ENCODE assay signal across 14 cellular contexts in genomic region chr14:67666733-67667132, GRCh38. TPM values are rescaled to one million over a fixed set of nuclear protein-coding genes. Genes with fewer than 3 reads are reported as not detected.
DNase-seq lines count a peak whose midpoint lies in the region; ATAC-seq, FAIRE-seq and TF ChIP-seq lines count a peak whose summit lies in the region.
"Had no signal": no experiment of that assay in that cellular context is flagged by ENCODE, and none has a peak within 500 bp of the region (broad histone marks: within the 10 kb centered on the region; RNA-seq: fewer than 3 reads in every experiment).

No MANE protein-coding gene starts in this region.

- H4K91ac ChIP-seq in IMR-90 (ENCODE audit: insufficient read depth, low read depth, low read length): no peak overlapping the region
- H4K91ac ChIP-seq in trophoblast cell (ENCODE audit: low read depth, low read length): no peak overlapping the region

- H3K27ac ChIP-seq in IMR-90 (ENCODE audit: insufficient read depth, low read length): no peak overlapping the region
- no peak overlapping the region for H3K27ac ChIP-seq in K562 (ENCODE audit: extremely low read depth, low read depth, low read length)
- no peak overlapping the region for H3K27ac ChIP-seq in trophoblast cell (ENCODE audit: low read depth, low read length)
- H3K27ac ChIP-seq: tibial nerve had no signal

- H3K36me3 Mint-ChIP-seq in activated CD4-positive, alpha-beta T cell treated with anti-CD3 and anti-CD28 coated beads, Interleukin-2, amount 10 ng/mL, durations not matched to agents 24 days and 14 days (ENCODE audit: low read depth): peaks cover 7% of the 10 kb centered on the region
- peaks cover 3% of the 10 kb centered on the region for H3K36me3 Mint-ChIP-seq in activated CD4-positive, alpha-beta T cell treated with anti-CD3 and anti-CD28 coated beads, Interleukin-2, amount 10 ng/mL, durations not matched to agents 7 days and 5 days (ENCODE audit: low read depth)

- H3K4me3 ChIP-seq in IMR-90 (ENCODE audit: insufficient read depth, low read depth, low read length): no peak overlapping the region
- no peak overlapping the region for H3K4me3 ChIP-seq in K562
- H3K4me3 ChIP-seq in trophoblast cell (ENCODE audit: low read depth, low read length): no peak overlapping the region
- H3K4me3 ChIP-seq: lung, tibial nerve had no signal

- no peak for TF ChIP-seq EP300 in K562 (IDR thresholded peaks at IDR 0.05; ENCODE audit: low read length)

- no peak overlapping the region for H2AK9ac ChIP-seq in IMR-90 (replicated peaks; ENCODE audit: low read depth, low read length, poor library complexity)

- H2BK20ac ChIP-seq in IMR-90 (ENCODE audit: low read depth, low read length): no peak overlapping the region

- DNase-seq in activated CD4-positive, alpha-beta T cell treated with anti-CD3 and anti-CD28 coated beads, Interleukin-2, amount 10 ng/mL, durations not matched to agents 24 days and 14 days: no peak
- DNase-seq in activated CD4-positive, alpha-beta T cell treated with anti-CD3 and anti-CD28 coated beads, Interleukin-2, amount 10 ng/mL, durations not matched to agents 7 days and 5 days: no peak
- DNase-seq in IMR-90 (no peak), K562 (ENCODE audit: extremely low read depth in 1 of 4, low spot score in 3 of 4) (no peak), trophoblast cell (no peak), DMS114 treated with DMSO at 0.1 percent for 48 hours (lab: John Stamatoyannopoulos, UW; ENCODE audit: unreplicated experiment) (no peak)
- DNase-seq: activated CD8-positive, alpha-beta memory T cell treated with anti-CD3 and anti-CD28 coated beads, Interleukin-2, amount 50 U/mL, for 48 hours; cortex of kidney had no signal

- no peak overlapping the region for H3K18ac ChIP-seq in IMR-90 (ENCODE audit: low read depth, low read length)
- peak overlapping the region; percentile 33 for H3K18ac ChIP-seq in trophoblast cell (ENCODE audit: low read length)

- peaks cover 32% of the 10 kb centered on the region for H3K4me1 Mint-ChIP-seq in activated CD4-positive, alpha-beta T cell treated with anti-CD3 and anti-CD28 coated beads, Interleukin-2, amount 10 ng/mL, durations not matched to agents 24 days and 14 days
- H3K4me1 Mint-ChIP-seq in activated CD4-positive, alpha-beta T cell treated with anti-CD3 and anti-CD28 coated beads, Interleukin-2, amount 10 ng/mL, durations not matched to agents 7 days and 5 days: peaks cover 35% of the 10 kb centered on the region

- H3K14ac ChIP-seq in IMR-90 (replicated peaks; ENCODE audit: low read depth, low read length): no peak overlapping the region
- no peak overlapping the region for H3K14ac ChIP-seq in trophoblast cell (ENCODE audit: low read length)

- H3K9me3 ChIP-seq in IMR-90 (ENCODE audit: control insufficient read depth, insufficient read depth, low read length) (no peaks in the 10 kb centered on the region), K562 (replicated peaks; ENCODE audit: control insufficient read depth, insufficient read depth, low read depth, low read length) (no peaks in the 10 kb centered on the region), trophoblast cell (ENCODE audit: insufficient read depth, low read depth, low read length) (no peaks in the 10 kb centered on the region)
- H3K9me3 ChIP-seq: tibial nerve had no signal

- H3K79me2 ChIP-seq in K562 (ENCODE audit: control insufficient read depth, insufficient read depth, low read length) (peaks cover 60% of the 10 kb centered on the region), trophoblast cell (ENCODE audit: control insufficient read depth, insufficient read depth, low read length, poor library complexity) (peaks cover 1% of the 10 kb centered on the region)

- H3K4me2 ChIP-seq in IMR-90 (ENCODE audit: low read depth, low read length): no peak overlapping the region
- no peak overlapping the region for H3K4me2 ChIP-seq in K562 (ENCODE audit: insufficient read depth, low read length)
- H3K4me2 ChIP-seq in trophoblast cell (ENCODE audit: low read length): no peak overlapping the region

- no peak overlapping the region for H4K8ac ChIP-seq in IMR-90 (ENCODE audit: low read depth in 2 of 2, low read length in 2 of 2)
- no peak overlapping the region for H4K8ac ChIP-seq in trophoblast cell (ENCODE audit: low read depth, low read length)

- H3K4me1 ChIP-seq in IMR-90 (ENCODE audit: control insufficient read depth, insufficient read depth, low read length): peaks cover 5% of the 10 kb centered on the region
- H3K4me1 ChIP-seq in K562 (replicated peaks in 1 of 2; ENCODE audit: control insufficient read depth in 2 of 2, insufficient read depth in 2 of 2, low read length in 2 of 2): peaks cover 0 to 5% of the 10 kb centered on the region in 2 experiments; a peak in 3 of 5 replicates
- H3K4me1 ChIP-seq in trophoblast cell (ENCODE audit: control insufficient read depth in 1 of 2, insufficient read depth in 2 of 2, low read length in 2 of 2): no peaks in the 10 kb centered on the region

- H3K23ac ChIP-seq in IMR-90 (ENCODE audit: low read depth, low read length) (peak overlapping the region; percentile 39; the same call in 1 of the 2 replicates), trophoblast cell (ENCODE audit: low read length) (no peak overlapping the region)

- H3K4ac ChIP-seq in IMR-90 (ENCODE audit: low read depth, low read length) (no peak overlapping the region), trophoblast cell (ENCODE audit: low read depth, low read length) (peak overlapping the region; percentile 80)

- H2BK15ac ChIP-seq in IMR-90 (ENCODE audit: low read depth, low read length): no peak overlapping the region

- no peak for FAIRE-seq in K562 (lab: Jason Lieb, UNC)

- H2BK5ac ChIP-seq in IMR-90 (ENCODE audit: low read depth, low read length, poor library complexity, severe bottlenecking): no peak overlapping the region
- H2BK5ac ChIP-seq in trophoblast cell (ENCODE audit: low read depth, low read length, poor library complexity): no peak overlapping the region

- dilution Hi-C loops in IMR-90 (cut with HindIII; ENCODE audit: low sequenced_read_pairs, unreplicated experiment): no loop called here

- H3K36me3 ChIP-seq in IMR-90 (ENCODE audit: control insufficient read depth, insufficient read depth, low read length): peaks cover under 1% of the 10 kb centered on the region; the same call in 1 of the 2 replicates
- H3K36me3 ChIP-seq in K562 (ENCODE audit: control insufficient read depth, insufficient read depth, low read length): 0 out of 3 replicates have a peak, but pooled peaks cover 2% of the 10 kb centered on the region
- H3K36me3 ChIP-seq in trophoblast cell (ENCODE audit: control insufficient read depth in 1 of 2, insufficient read depth in 2 of 2, low read length in 2 of 2): peaks cover 0 to 4% of the 10 kb centered on the region in 2 experiments

- H3K27me3 Mint-ChIP-seq in activated CD4-positive, alpha-beta T cell treated with anti-CD3 and anti-CD28 coated beads, Interleukin-2, amount 10 ng/mL, durations not matched to agents 24 days and 14 days: no peaks in the 10 kb centered on the region
- H3K27me3 Mint-ChIP-seq in activated CD4-positive, alpha-beta T cell treated with anti-CD3 and anti-CD28 coated beads, Interleukin-2, amount 10 ng/mL, durations not matched to agents 7 days and 5 days: no peaks in the 10 kb centered on the region

- TF ChIP-seq RAD21 in IMR-90 (IDR thresholded peaks at IDR 0.05; ENCODE audit: low read length) (no peak), K562 (CRISPR knock-in tag; conservative IDR thresholded peaks at IDR 0.05 in 1 of 2, IDR thresholded peaks at IDR 0.05 in 1 of 2) (no peak)

- intact Hi-C loops in activated CD4-positive, alpha-beta T cell treated with anti-CD3 and anti-CD28 coated beads, Interleukin-2, amount 10 ng/mL, durations not matched to agents 24 days and 14 days (cut with micrococcal nuclease): loop anchor here (1.0 to 2.0 kb wide), 5 partner anchors 38 to 239 kb away; no protein-coding TSS in a partner anchor
- intact Hi-C loops in IMR-90 (cut with micrococcal nuclease): loop anchor here (1.0 to 5.0 kb wide), 5 partner anchors 48 to 239 kb away; partner anchors contain the start of gene PIGH
- intact Hi-C loops in K562 (cut with micrococcal nuclease): loop anchor here (1.0 kb wide), 3 partner anchors 30 to 82 kb away; no protein-coding TSS in a partner anchor

- peak overlapping the region; percentile 8 for H3K27ac Mint-ChIP-seq in activated CD4-positive, alpha-beta T cell treated with anti-CD3 and anti-CD28 coated beads, Interleukin-2, amount 10 ng/mL, durations not matched to agents 24 days and 14 days
- H3K27ac Mint-ChIP-seq in activated CD4-positive, alpha-beta T cell treated with anti-CD3 and anti-CD28 coated beads, Interleukin-2, amount 10 ng/mL, durations not matched to agents 7 days and 5 days: no peak overlapping the region

- H4K5ac ChIP-seq in IMR-90 (ENCODE audit: low read depth, low read length): no peak overlapping the region

- H2BK120ac ChIP-seq in IMR-90 (ENCODE audit: low read depth, low read length) (no peak overlapping the region), trophoblast cell (ENCODE audit: insufficient read depth, low read length, poor library complexity) (no peak overlapping the region)

- BruUV-seq in IMR-90 (replicated peaks; lab: Mats Ljungman, UMichigan) (no TSS peak), K562 (replicated peaks; lab: Mats Ljungman, UMichigan) (no TSS peak)

- H2BK12ac ChIP-seq in trophoblast cell (ENCODE audit: low read length): no peak overlapping the region

- H3K56ac ChIP-seq in IMR-90 (ENCODE audit: extremely low read depth, insufficient read depth, low read length): no peak overlapping the region

- H4K12ac ChIP-seq in trophoblast cell (ENCODE audit: low read depth, low read length): no peak overlapping the region

- H3K79me1 ChIP-seq in IMR-90 (ENCODE audit: low read depth in 1 of 2, low read length in 2 of 2) (peaks cover 2 to 60% of the 10 kb centered on the region in 2 experiments; a peak in 2 of 4 replicates), trophoblast cell (ENCODE audit: low read length) (no peaks in the 10 kb centered on the region)

- TF ChIP-seq POLR2A in IMR-90 (IDR thresholded peaks at IDR 0.05; ENCODE audit: low read depth, low read length): no peak
- TF ChIP-seq POLR2A in K562 (conservative IDR thresholded peaks at IDR 0.05): no peak

- H3K9me1 ChIP-seq in IMR-90 (ENCODE audit: insufficient read depth, low read length) (0 out of 2 replicates have a peak, but pooled peaks cover 6% of the 10 kb centered on the region), K562 (ENCODE audit: control insufficient read depth, insufficient read depth, low read length) (no peaks in the 10 kb centered on the region)

- in situ Hi-C loops in IMR-90 (cut with MboI; ENCODE audit: low sequenced_read_pairs) (loop anchor here (5.0 kb wide), 1 partner anchor 44 kb away; no protein-coding TSS in a partner anchor), K562 (cut with MboI) (loop anchor here (5.0 kb wide), 2 partner anchors 44 to 84 kb away; no protein-coding TSS in a partner anchor)

- ATAC-seq in IMR-90 (ENCODE audit: low read depth) (peak; percentile 41), K562 (peak; percentile 28; the same call in 2 of the 3 replicates), HG02588 (IDR thresholded peaks at IDR 0.05; ENCODE audit: unreplicated experiment) (no peak), HG03460 (IDR thresholded peaks at IDR 0.05; ENCODE audit: unreplicated experiment) (no peak)

- no peak overlapping the region for H2AK5ac ChIP-seq in IMR-90 (ENCODE audit: low read depth, low read length)
- H2AK5ac ChIP-seq in trophoblast cell (ENCODE audit: low read length): no peak overlapping the region

- TF ChIP-seq CTCF in IMR-90 (conservative IDR thresholded peaks at IDR 0.05; ENCODE audit: low read depth, low read length) (no peak), K562 (IDR thresholded peaks at IDR 0.05 in 2 of 3, conservative IDR thresholded peaks at IDR 0.05 in 1 of 3; ENCODE audit: insufficient read depth in 2 of 3, low read depth in 1 of 3, low read length in 3 of 3) (no peak)

- CTCF ChIA-PET in activated CD4-positive, alpha-beta T cell treated with anti-CD3 and anti-CD28 coated beads, Interleukin-2, amount 10 ng/mL, durations not matched to agents 7 days and 5 days (lab: Charles Lee): interaction anchor here (0.6 to 3.1 kb wide), 15 partner anchors 14 to 307 kb away, joined by 3 to 11 read pairs (median 4); partner anchors contain the start of genes ARG2, ATP6V1D, EIF2S1 and PIGH
- CTCF ChIA-PET in IMR-90 (lab: Yijun Ruan, JAX) (interaction anchor here (0.7 to 3.4 kb wide), 5 partner anchors 12 to 84 kb away, joined by 3 to 18 read pairs (median 3); partner anchors contain the start of gene ARG2), K562 (lab: Yijun Ruan, JAX; ENCODE audit: low intra/inter-chr PET ratio) (interaction anchor here (1.2 to 2.8 kb wide), 3 partner anchors 48 to 83 kb away, joined by 4 to 16 read pairs (median 14); partner anchors contain the start of gene ARG2)

- H3K27me3 ChIP-seq in IMR-90 (ENCODE audit: control insufficient read depth, insufficient read depth, low read length) (no peaks in the 10 kb centered on the region), K562 (ENCODE audit: control insufficient read depth in 2 of 2, insufficient read depth in 2 of 2, low read length in 2 of 2) (no peaks in the 10 kb centered on the region), trophoblast cell (ENCODE audit: insufficient read depth, low read length) (no peaks in the 10 kb centered on the region)
- H3K27me3 ChIP-seq: tibial nerve had no signal

- H2AFZ ChIP-seq in IMR-90 (replicated peaks; ENCODE audit: low read length, poor library complexity) (no peak overlapping the region), K562 (ENCODE audit: low read depth, low read length) (no peak overlapping the region), trophoblast cell (ENCODE audit: insufficient read depth, low read length, poor library complexity) (no peak overlapping the region)

- no peaks in the 10 kb centered on the region for H3K9me3 Mint-ChIP-seq in activated CD4-positive, alpha-beta T cell treated with anti-CD3 and anti-CD28 coated beads, Interleukin-2, amount 10 ng/mL, durations not matched to agents 24 days and 14 days
- H3K9me3 Mint-ChIP-seq in activated CD4-positive, alpha-beta T cell treated with anti-CD3 and anti-CD28 coated beads, Interleukin-2, amount 10 ng/mL, durations not matched to agents 7 days and 5 days: no peaks in the 10 kb centered on the region

- POLR2A ChIA-PET in activated CD4-positive, alpha-beta T cell treated with anti-CD3 and anti-CD28 coated beads, Interleukin-2, amount 10 ng/mL, durations not matched to agents 7 days and 5 days (lab: Charles Lee): no interaction called here
- POLR2A ChIA-PET in IMR-90 (lab: Charles Lee; ENCODE audit: unreplicated experiment): no interaction called here
- POLR2A ChIA-PET in K562 (lab: Yijun Ruan, JAX): interaction anchor here (0.7 to 1.1 kb wide), 4 partner anchors 9 to 240 kb away, joined by 3 to 8 read pairs (median 4); no protein-coding TSS in a partner anchor

- no peak overlapping the region for H3K9ac ChIP-seq in IMR-90 (ENCODE audit: low read depth, low read length)
- H3K9ac ChIP-seq in K562 (ENCODE audit: insufficient read depth in 1 of 2, low read depth in 2 of 2, low read length in 2 of 2): no peak overlapping the region; a peak in 1 of 4 replicates
- H3K9ac ChIP-seq in trophoblast cell (ENCODE audit: low read length): peak overlapping the region; percentile 4

- no peak overlapping the region for H3K4me3 Mint-ChIP-seq in activated CD4-positive, alpha-beta T cell treated with anti-CD3 and anti-CD28 coated beads, Interleukin-2, amount 10 ng/mL, durations not matched to agents 24 days and 14 days
- H3K4me3 Mint-ChIP-seq in activated CD4-positive, alpha-beta T cell treated with anti-CD3 and anti-CD28 coated beads, Interleukin-2, amount 10 ng/mL, durations not matched to agents 7 days and 5 days: no peak overlapping the region

- H4K20me1 ChIP-seq in IMR-90 (ENCODE audit: insufficient read depth, low read length) (peaks cover 50% of the 10 kb centered on the region), K562 (replicated peaks; ENCODE audit: control insufficient read depth, insufficient read depth, low read length) (no peaks in the 10 kb centered on the region)

RNA-seq across cellular contexts. Expression of gene VTI1B, which starts 7.7 kb away (rescaled TPM):
- 75.3 and 78.5 TPM in 2 replicates for total RNA-seq in activated CD4-positive, alpha-beta T cell treated with anti-CD3 and anti-CD28 coated beads, Interleukin-2, amount 10 ng/mL, durations not matched to agents 24 days and 14 days
- total RNA-seq in activated CD4-positive, alpha-beta T cell treated with anti-CD3 and anti-CD28 coated beads, Interleukin-2, amount 10 ng/mL, durations not matched to agents 7 days and 5 days: 10 to 100 TPM; 62.7 to 71.4 TPM
- total RNA-seq in IMR-90 (2012; rRNA removed): 69.7 and 90.2 TPM in 2 replicates
- 61.8 and 65.8 TPM in 2 replicates for polyA plus RNA-seq in IMR-90 (2012; rRNA removed)
- 19.1 and 25.2 TPM in 2 replicates for polyA plus RNA-seq in IMR-90 (2012; cell fraction: cytosol; rRNA removed)
- polyA plus RNA-seq in IMR-90 (2012; cell fraction: nucleus; rRNA removed; ENCODE audit: low replicate concordance): 6.0 and 30.5 TPM in 2 replicates
- total RNA-seq in K562 (2011; cell fraction: chromatin; rRNA removed; ENCODE audit: low replicate concordance): 25.9 and 27.2 TPM in 2 replicates
- total RNA-seq in K562 (2011; cell fraction: nucleolus; rRNA removed): 12.0 and 12.2 TPM in 2 replicates
- 19.9 and 28.7 TPM in 2 replicates for total RNA-seq in K562 (2011; cell fraction: nucleoplasm; rRNA removed)
- total RNA-seq in K562 (2014; rRNA removed): 32.8 and 34.6 TPM in 2 replicates
- total RNA-seq in K562 (2014; rRNA removed; fragmentation: Illumina TruSeq; extraction: Trizol): 54.0 and 62.1 TPM in 2 replicates
- total RNA-seq in K562 (2015; rRNA removed; fragmentation: Illumina TruSeq; extraction: Trizol): 54.3 and 60.0 TPM in 2 replicates
- 69.1 and 70.7 TPM in 2 replicates for total RNA-seq in K562 (2021)
- 64.3 and 69.8 TPM in 2 replicates for polyA plus RNA-seq in K562 (2011; rRNA removed)
- 17.7 and 26.3 TPM in 2 replicates for polyA plus RNA-seq in K562 (2011; cell fraction: cytosol; rRNA removed)
- polyA plus RNA-seq in K562 (2011; cell fraction: nucleus; rRNA removed): 19.2 and 24.4 TPM in 2 replicates
- 42.1 and 56.5 TPM in 2 replicates for polyA plus RNA-seq in K562 (2012)
- polyA plus RNA-seq in K562 (2014; fragmentation: Illumina TruSeq; extraction: Trizol): 46.3 and 50.1 TPM in 2 replicates
- 1 to 10 TPM; 7.8 to 8.5 TPM for polyA plus RNA-seq in K562 (2014; fragmentation: Nextera tagmentation; extraction: Ambion mirVana)
- polyA plus RNA-seq in K562 (2014; rRNA removed): 34.1 and 39.2 TPM in 2 replicates
- polyA minus RNA-seq in K562 (2011; rRNA and poly(A)+ RNA removed): 49.5 and 51.2 TPM in 2 replicates
- polyA minus RNA-seq in K562 (2011; cell fraction: cytosol; rRNA and poly(A)+ RNA removed): 23.7 and 30.0 TPM in 2 replicates
- polyA minus RNA-seq in K562 (2011; cell fraction: nucleus; rRNA and poly(A)+ RNA removed): 11.0 and 18.7 TPM in 2 replicates
- 67.8 and 70.6 TPM in 2 replicates for polyA plus RNA-seq in trophoblast cell (2013)

RNA-seq across cellular contexts. Expression of gene RDH11, which starts 28.8 kb away (rescaled TPM):
- total RNA-seq in activated CD4-positive, alpha-beta T cell treated with anti-CD3 and anti-CD28 coated beads, Interleukin-2, amount 10 ng/mL, durations not matched to agents 24 days and 14 days: 66.2 and 67.7 TPM in 2 replicates
- 10 to 100 TPM; 36.7 to 37.9 TPM for total RNA-seq in activated CD4-positive, alpha-beta T cell treated with anti-CD3 and anti-CD28 coated beads, Interleukin-2, amount 10 ng/mL, durations not matched to agents 7 days and 5 days
- total RNA-seq in IMR-90 (2012; rRNA removed): 109 and 149 TPM in 2 replicates
- polyA plus RNA-seq in IMR-90 (2012; rRNA removed): 71.6 and 77.3 TPM in 2 replicates
- 28.1 and 28.9 TPM in 2 replicates for polyA plus RNA-seq in IMR-90 (2012; cell fraction: cytosol; rRNA removed)
- polyA plus RNA-seq in IMR-90 (2012; cell fraction: nucleus; rRNA removed; ENCODE audit: low replicate concordance): 35.8 and 94.3 TPM in 2 replicates
- total RNA-seq in K562 (2011; cell fraction: chromatin; rRNA removed; ENCODE audit: low replicate concordance): 121 and 156 TPM in 2 replicates
- total RNA-seq in K562 (2011; cell fraction: nucleolus; rRNA removed): 140 and 161 TPM in 2 replicates
- total RNA-seq in K562 (2011; cell fraction: nucleoplasm; rRNA removed): 154 and 165 TPM in 2 replicates
- total RNA-seq in K562 (2014; rRNA removed): 52.9 and 60.2 TPM in 2 replicates
- total RNA-seq in K562 (2014; rRNA removed; fragmentation: Illumina TruSeq; extraction: Trizol): 70.5 and 80.5 TPM in 2 replicates
- total RNA-seq in K562 (2015; rRNA removed; fragmentation: Illumina TruSeq; extraction: Trizol): 51.7 and 54.3 TPM in 2 replicates
- total RNA-seq in K562 (2021): 43.5 and 50.6 TPM in 2 replicates
- polyA plus RNA-seq in K562 (2011; rRNA removed): 162 and 172 TPM in 2 replicates
- 68.0 and 106 TPM in 2 replicates for polyA plus RNA-seq in K562 (2011; cell fraction: cytosol; rRNA removed)
- polyA plus RNA-seq in K562 (2011; cell fraction: nucleus; rRNA removed): 84.5 and 118 TPM in 2 replicates
- 40.9 and 52.4 TPM in 2 replicates for polyA plus RNA-seq in K562 (2012)
- 72.3 and 78.6 TPM in 2 replicates for polyA plus RNA-seq in K562 (2014; fragmentation: Illumina TruSeq; extraction: Trizol)
- 100 to 1,000 TPM; 101 to 116 TPM for polyA plus RNA-seq in K562 (2014; fragmentation: Nextera tagmentation; extraction: Ambion mirVana)
- polyA plus RNA-seq in K562 (2014; rRNA removed): 65.5 and 77.0 TPM in 2 replicates
- 125 and 131 TPM in 2 replicates for polyA minus RNA-seq in K562 (2011; rRNA and poly(A)+ RNA removed)
- 82.0 and 107 TPM in 2 replicates for polyA minus RNA-seq in K562 (2011; cell fraction: cytosol; rRNA and poly(A)+ RNA removed)
- 38.6 and 73.9 TPM in 2 replicates for polyA minus RNA-seq in K562 (2011; cell fraction: nucleus; rRNA and poly(A)+ RNA removed)
- 113 and 115 TPM in 2 replicates for polyA plus RNA-seq in trophoblast cell (2013)

RNA-seq across cellular contexts. Expression of gene RDH12, which starts 35.0 kb away (rescaled TPM):
- total RNA-seq in activated CD4-positive, alpha-beta T cell treated with anti-CD3 and anti-CD28 coated beads, Interleukin-2, amount 10 ng/mL, durations not matched to agents 24 days and 14 days: not detected in 2 replicates
- total RNA-seq in activated CD4-positive, alpha-beta T cell treated with anti-CD3 and anti-CD28 coated beads, Interleukin-2, amount 10 ng/mL, durations not matched to agents 7 days and 5 days: not detected
- total RNA-seq in IMR-90 (2012; rRNA removed): not detected in 2 replicates
- not detected in 2 replicates for polyA plus RNA-seq in IMR-90 (2012; rRNA removed)
- polyA plus RNA-seq in IMR-90 (2012; cell fraction: cytosol; rRNA removed): not detected in 2 replicates
- polyA plus RNA-seq in IMR-90 (2012; cell fraction: nucleus; rRNA removed; ENCODE audit: low replicate concordance): not detected in 2 replicates
- total RNA-seq in K562 (2011; cell fraction: chromatin; rRNA removed; ENCODE audit: low replicate concordance): not detected in 2 replicates
- total RNA-seq in K562 (2011; cell fraction: nucleolus; rRNA removed): not detected in 2 replicates
- not detected in 2 replicates for total RNA-seq in K562 (2011; cell fraction: nucleoplasm; rRNA removed)
- 0.05 and 0.08 TPM in 2 replicates for total RNA-seq in K562 (2014; rRNA removed)
- not detected in 2 replicates for total RNA-seq in K562 (2014; rRNA removed; fragmentation: Illumina TruSeq; extraction: Trizol)
- not detected in 2 replicates for total RNA-seq in K562 (2015; rRNA removed; fragmentation: Illumina TruSeq; extraction: Trizol)
- 0.29 TPM in 1 of 2 replicates, not detected in the other for total RNA-seq in K562 (2021)
- 0.08 TPM in 1 of 2 replicates, not detected in the other for polyA plus RNA-seq in K562 (2011; rRNA removed)
- 0.06 and 0.09 TPM in 2 replicates for polyA plus RNA-seq in K562 (2011; cell fraction: cytosol; rRNA removed)
- not detected in 2 replicates for polyA plus RNA-seq in K562 (2011; cell fraction: nucleus; rRNA removed)
- polyA plus RNA-seq in K562 (2012): 0.04 and 0.29 TPM in 2 replicates
- polyA plus RNA-seq in K562 (2014; fragmentation: Illumina TruSeq; extraction: Trizol): 0.07 TPM in 1 of 2 replicates, not detected in the other
- polyA plus RNA-seq in K562 (2014; fragmentation: Nextera tagmentation; extraction: Ambion mirVana): under 1 TPM; 0.03 to 0.18 TPM
- 0.04 and 0.22 TPM in 2 replicates for polyA plus RNA-seq in K562 (2014; rRNA removed)
- polyA minus RNA-seq in K562 (2011; rRNA and poly(A)+ RNA removed): not detected in 2 replicates
- not detected in 2 replicates for polyA minus RNA-seq in K562 (2011; cell fraction: cytosol; rRNA and poly(A)+ RNA removed)
- polyA minus RNA-seq in K562 (2011; cell fraction: nucleus; rRNA and poly(A)+ RNA removed): not detected in 2 replicates
- 0.01 TPM in 1 of 2 replicates, not detected in the other for polyA plus RNA-seq in trophoblast cell (2013)
- total RNA-seq: Right ventricle myocardium inferior, tibial nerve had no signal
- polyA plus RNA-seq: AG04450 had no signal

RNA-seq across cellular contexts. Expression of gene ARG2, which starts 47.0 kb away (rescaled TPM):
- 4.7 and 5.0 TPM in 2 replicates for total RNA-seq in activated CD4-positive, alpha-beta T cell treated with anti-CD3 and anti-CD28 coated beads, Interleukin-2, amount 10 ng/mL, durations not matched to agents 24 days and 14 days
- 1 to 10 TPM; 1.0 to 1.6 TPM for total RNA-seq in activated CD4-positive, alpha-beta T cell treated with anti-CD3 and anti-CD28 coated beads, Interleukin-2, amount 10 ng/mL, durations not matched to agents 7 days and 5 days
- total RNA-seq in IMR-90 (2012; rRNA removed): 2.2 and 2.5 TPM in 2 replicates
- polyA plus RNA-seq in IMR-90 (2012; rRNA removed): 1.1 and 1.3 TPM in 2 replicates
- polyA plus RNA-seq in IMR-90 (2012; cell fraction: cytosol; rRNA removed): 0.39 and 0.47 TPM in 2 replicates
- polyA plus RNA-seq in IMR-90 (2012; cell fraction: nucleus; rRNA removed; ENCODE audit: low replicate concordance): 0.46 and 0.89 TPM in 2 replicates
- total RNA-seq in K562 (2011; cell fraction: chromatin; rRNA removed; ENCODE audit: low replicate concordance): 22.1 and 29.4 TPM in 2 replicates
- total RNA-seq in K562 (2011; cell fraction: nucleolus; rRNA removed): 20.8 and 24.9 TPM in 2 replicates
- total RNA-seq in K562 (2011; cell fraction: nucleoplasm; rRNA removed): 25.6 and 31.2 TPM in 2 replicates
- 13.9 and 15.5 TPM in 2 replicates for total RNA-seq in K562 (2014; rRNA removed)
- total RNA-seq in K562 (2014; rRNA removed; fragmentation: Illumina TruSeq; extraction: Trizol): 17.8 and 19.7 TPM in 2 replicates
- total RNA-seq in K562 (2015; rRNA removed; fragmentation: Illumina TruSeq; extraction: Trizol): 5.8 and 6.2 TPM in 2 replicates
- total RNA-seq in K562 (2021): 12.5 and 13.1 TPM in 2 replicates
- polyA plus RNA-seq in K562 (2011; rRNA removed): 75.0 and 107 TPM in 2 replicates
- 64.8 and 102 TPM in 2 replicates for polyA plus RNA-seq in K562 (2011; cell fraction: cytosol; rRNA removed)
- 27.6 and 70.1 TPM in 2 replicates for polyA plus RNA-seq in K562 (2011; cell fraction: nucleus; rRNA removed)
- polyA plus RNA-seq in K562 (2012): 19.8 and 63.2 TPM in 2 replicates
- polyA plus RNA-seq in K562 (2014; fragmentation: Illumina TruSeq; extraction: Trizol): 20.3 and 21.9 TPM in 2 replicates
- polyA plus RNA-seq in K562 (2014; fragmentation: Nextera tagmentation; extraction: Ambion mirVana): 10 to 100 TPM; 23.2 to 26.7 TPM
- polyA plus RNA-seq in K562 (2014; rRNA removed): 11.7 and 13.4 TPM in 2 replicates
- polyA minus RNA-seq in K562 (2011; rRNA and poly(A)+ RNA removed): 63.5 and 97.5 TPM in 2 replicates
- polyA minus RNA-seq in K562 (2011; cell fraction: cytosol; rRNA and poly(A)+ RNA removed): 36.9 and 46.0 TPM in 2 replicates
- polyA minus RNA-seq in K562 (2011; cell fraction: nucleus; rRNA and poly(A)+ RNA removed): 10.5 and 31.0 TPM in 2 replicates
- polyA plus RNA-seq in trophoblast cell (2013): 23.7 and 24.7 TPM in 2 replicates

Comparison
In these comparisons a context has a peak if more than half of its experiments do, and no peak if none do; other contexts are left out.
1. ATAC-seq: peak in IMR-90 (single experiment) and K562 (single experiment); none in HG02588 (single experiment) and HG03460 (single experiment).